Comparison of ENCODE assay signal across 8 cellular contexts in the genomic region with DNA sequence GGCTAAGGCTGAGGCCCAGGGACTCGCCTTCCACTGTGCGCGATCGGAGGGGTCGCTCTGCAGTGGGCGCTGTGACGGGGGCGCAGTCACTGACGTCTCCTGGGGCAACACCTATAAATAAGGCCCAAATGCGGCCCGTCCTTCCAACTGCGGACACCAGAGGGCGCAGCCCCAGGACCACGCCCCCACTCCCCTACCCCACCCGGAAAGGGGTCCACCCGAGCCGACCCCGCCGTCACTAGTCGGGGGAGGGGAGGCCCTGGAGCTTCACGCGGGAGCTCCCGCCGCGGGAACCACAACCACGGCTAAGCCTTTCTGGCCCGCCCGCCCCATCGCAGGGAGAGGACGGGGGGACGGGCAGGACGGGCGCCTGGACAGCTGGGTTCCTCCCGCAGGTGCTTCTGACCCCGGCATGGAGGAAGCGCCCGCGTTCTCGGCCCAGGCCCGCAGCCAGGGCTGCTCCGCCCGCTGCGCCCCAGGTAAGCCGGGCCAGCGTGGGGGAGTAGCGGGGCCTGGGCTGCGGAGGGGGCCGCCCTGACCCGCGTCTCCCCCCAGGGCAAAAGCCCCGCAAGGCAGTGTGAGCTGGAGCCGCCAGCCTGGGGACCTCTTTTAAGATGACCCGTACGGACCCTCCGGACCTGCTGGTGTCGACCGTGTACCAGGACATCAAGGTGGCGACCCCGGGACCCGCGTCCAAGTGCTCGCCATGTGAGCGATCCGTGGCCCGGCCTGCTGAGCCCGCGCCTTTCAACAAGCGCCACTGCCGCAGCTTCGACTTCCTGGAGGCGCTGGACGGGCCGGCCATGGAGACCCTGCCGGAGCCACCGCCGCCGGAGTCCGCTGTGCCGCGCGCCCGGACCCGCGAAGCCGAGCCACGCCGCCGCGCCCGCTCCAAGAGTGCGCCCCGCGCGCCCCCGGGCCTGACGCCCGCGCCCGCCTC. TPM values are rescaled to one million over a fixed set of nuclear protein-coding genes. Genes with fewer than 3 reads are reported as not detected.
DNase-seq lines count a peak whose midpoint lies in the region; ATAC-seq, FAIRE-seq and TF ChIP-seq lines count a peak whose summit lies in the region.
"Not testable (repeated sequence)": the region's sequence is repeated elsewhere in the genome, so short reads cannot be mapped to it uniquely, and the experiment has no call there.

No MANE protein-coding gene starts in this region.

- H4K20me1 ChIP-seq in HepG2 (ENCODE audit: insufficient read depth, low read length), result not testable (repeated sequence)

- TF ChIP-seq POLR2A in HepG2 (IDR thresholded peaks at IDR 0.05; ENCODE audit: insufficient read depth in 1 of 2, low read depth in 2 of 2, low read length in 2 of 2); thyroid gland (IDR thresholded peaks at IDR 0.05): not testable (repeated sequence)

- H3K9me3 ChIP-seq in HepG2 (ENCODE audit: low read length); thyroid gland: not testable (repeated sequence)

- not testable (repeated sequence) for ATAC-seq in HepG2

- TF ChIP-seq RAD21 in HepG2 (CRISPR knock-in tag; IDR thresholded peaks at IDR 0.05), result 0 out of 2 replicates have a peak, but pooled peaks have one; percentile 36

- BruUV-seq in HepG2 (replicated peaks; lab: Mats Ljungman, UMichigan), result not testable (repeated sequence)

- H3K79me2 ChIP-seq in HepG2 (ENCODE audit: insufficient read depth, low read length), result not testable (repeated sequence)

- H3K27me3 ChIP-seq in HepG2 (ENCODE audit: control insufficient read depth in 1 of 2, insufficient read depth in 2 of 2, low read length in 2 of 2); thyroid gland: not testable (repeated sequence)

- H3K9ac ChIP-seq in HepG2 (ENCODE audit: insufficient read depth, low read depth, low read length), result not testable (repeated sequence)

- CTCF ChIA-PET in HepG2 (lab: Yijun Ruan, JAX; ENCODE audit: low intra/inter-chr PET ratio, low total read pairs), result not testable (repeated sequence)

- peak; percentile 60 for DNase-seq in DMS53 (lab: John Stamatoyannopoulos, UW)
- DNase-seq in NCI-H1417 (lab: John Stamatoyannopoulos, UW), result peak in 2 of 3 experiments; percentile 27 to 34
- DNase-seq in activated gamma-delta T cell treated with Interleukin-2 at 50 U/mL for 16 hours, result peak; percentile 56
- DNase-seq in effector CD4-positive, alpha-beta T cell, result peak; percentile 41
- not testable (repeated sequence) for DNase-seq in HepG2 (ENCODE audit: low spot score)
- peak; percentile 65 for DNase-seq in stimulated activated CD4-positive, alpha-beta T cell treated with anti-CD3 and anti-CD28 coated beads, Interleukin-12 subunit alpha, Interleukin-12 subunit beta, amount 100 ng/mL, for 4 hours
- peak; percentile 40 to 41 for DNase-seq in thyroid gland

- WGBS in HepG2 (ENCODE audit: low lambda C conversion rate), result 97% methylated on average over 34 of the region's 99 CpGs
- 13 to 23% methylated on average over 8 to 27 of the region's 99 CpGs for WGBS in thyroid gland, 2 donors

- POLR2A ChIA-PET in HepG2 (lab: Yijun Ruan, JAX), result interaction anchor here (1.2 to 2.3 kb wide), 2 partner anchors 22 to 41 kb away, joined by 3 to 7 read pairs; partner anchors contain the start of gene EDF1

- FAIRE-seq in HepG2 (lab: Jason Lieb, UNC), result not testable (repeated sequence)

- in situ Hi-C loops in HepG2 (cut with HindIII; ENCODE audit: extremely low pct_ligation_motif_present, low pct_unique_long_range_greater_than_20kb), result loop anchor here (10.0 kb wide), 1 partner anchor 191 kb away; the partner anchor contains the start of gene FUT7

- peak overlapping the region; percentile 77 for H3K4me2 ChIP-seq in HepG2 (ENCODE audit: low read depth, low read length)

- peak overlapping the region; percentile 63 for H3K27ac ChIP-seq in HepG2 (ENCODE audit: extremely low read length, insufficient read depth, low read length)
- H3K27ac ChIP-seq in thyroid gland, result not testable (repeated sequence)

- not testable (repeated sequence) for H2AFZ ChIP-seq in HepG2 (ENCODE audit: low read length)

- intact Hi-C loops in HepG2 (cut with micrococcal nuclease; ENCODE audit: unreplicated experiment), result not testable (repeated sequence)
- intact Hi-C loops in thyroid gland (cut with DNase I), result loop anchor here (10.0 kb wide), 1 partner anchor 191 kb away; the partner anchor contains the start of gene FUT7

- TF ChIP-seq CTCF in WI38 (IDR thresholded peaks at IDR 0.05; ENCODE audit: low read depth, low read length) (peak; percentile 30; the same call in 1 of the 2 replicates), HepG2 (CRISPR knock-in tag; IDR thresholded peaks at IDR 0.05) (peak; percentile 79), thyroid gland (IDR thresholded peaks at IDR 0.05) (peak in 5 of 6 experiments; percentile 52 to 72 (median 63))

- H3K36me3 ChIP-seq in HepG2 (replicated peaks in 1 of 2; ENCODE audit: control insufficient read depth in 1 of 2, insufficient read depth in 2 of 2, low read length in 2 of 2); thyroid gland: not testable (repeated sequence)

- TF ChIP-seq EP300 in HepG2 (IDR thresholded peaks at IDR 0.05; ENCODE audit: low read depth in 2 of 2, low read length in 2 of 2); HepG2 (CRISPR knock-in tag; IDR thresholded peaks at IDR 0.05; ENCODE audit: borderline replicate concordance): not testable (repeated sequence)

- H3K4me1 ChIP-seq in HepG2 (ENCODE audit: insufficient read depth, low read length) (peaks cover 41% of the 10 kb centered on the region), thyroid gland (peaks cover 40 to 56% of the 10 kb centered on the region in 2 donors)

- not testable (repeated sequence) for H3K4me3 ChIP-seq in WI38 (ENCODE audit: low read depth, low read length); thyroid gland (replicated peaks in 1 of 3)
- peak overlapping the region; percentile 16 to 61 (median 58); a peak in 4 of 6 replicates for H3K4me3 ChIP-seq in HepG2 (replicated peaks in 1 of 3; ENCODE audit: insufficient read depth in 1 of 3, low read depth in 2 of 3, low read length in 3 of 3)

RNA-seq across cellular contexts. Expression of gene AJM1, which starts 1.8 kb away (rescaled TPM):
- total RNA-seq in HepG2 (2016; rRNA removed; fragmentation: Illumina TruSeq; extraction: Trizol) (0.48 and 1.1 TPM in 2 replicates), thyroid gland (1 to 10 TPM in 3 of 4 donors, under 1 TPM in 1; 0.83 to 4.7 (median 2.3) TPM)
- 0.61 and 0.71 TPM in 2 replicates for total RNA-seq in HepG2 (2016; cell fraction: cytosol; rRNA removed; fragmentation: Illumina TruSeq; extraction: Trizol; ENCODE audit: low read depth)
- total RNA-seq in HepG2 (2016; cell fraction: insoluble cytoplasmic fraction; rRNA removed; fragmentation: Illumina TruSeq; extraction: Trizol), result 0.30 and 1.00 TPM in 2 replicates
- 0.59 and 0.90 TPM in 2 replicates for total RNA-seq in HepG2 (2016; cell fraction: membrane; rRNA removed; fragmentation: Illumina TruSeq; extraction: Trizol)
- 1.0 TPM in 2 replicates for total RNA-seq in HepG2 (2016; cell fraction: nucleus; rRNA removed; fragmentation: Illumina TruSeq; extraction: Trizol)
- polyA plus RNA-seq in HepG2 (2011; rRNA removed), result 1.2 and 1.4 TPM in 2 replicates
- 0.45 and 0.97 TPM in 2 replicates for polyA plus RNA-seq in HepG2 (2011; cell fraction: cytosol; rRNA removed)
- polyA plus RNA-seq in HepG2 (2011; cell fraction: nucleus; rRNA removed), result 22.1 and 27.9 TPM in 2 replicates
- polyA plus RNA-seq in HepG2 (2012), result 2.2 TPM in 2 replicates
- polyA plus RNA-seq in HepG2 (2016; cell fraction: cytosol; fragmentation: Illumina TruSeq; extraction: Trizol; ENCODE audit: low read depth), result 0.40 and 0.78 TPM in 2 replicates
- 0.61 and 0.74 TPM in 2 replicates for polyA plus RNA-seq in HepG2 (2016; cell fraction: insoluble cytoplasmic fraction; fragmentation: Illumina TruSeq; extraction: Trizol; ENCODE audit: low read depth)
- polyA plus RNA-seq in HepG2 (2016; cell fraction: membrane; fragmentation: Illumina TruSeq; extraction: Trizol; ENCODE audit: low read depth), result 0.52 and 0.76 TPM in 2 replicates
- 4.1 and 4.6 TPM in 2 replicates for polyA plus RNA-seq in HepG2 (2016; cell fraction: nucleus; fragmentation: Illumina TruSeq; extraction: Trizol; ENCODE audit: insufficient read depth, low read depth)
- 0.77 and 1.1 TPM in 2 replicates for polyA minus RNA-seq in HepG2 (2011; rRNA and poly(A)+ RNA removed; ENCODE audit: low replicate concordance)
- 1.5 and 1.8 TPM in 2 replicates for polyA minus RNA-seq in HepG2 (2011; cell fraction: cytosol; rRNA and poly(A)+ RNA removed)
- polyA minus RNA-seq in HepG2 (2011; cell fraction: nucleus; rRNA and poly(A)+ RNA removed), result 3.0 and 3.3 TPM in 2 replicates

RNA-seq across cellular contexts. Expression of gene PHPT1, which starts 5.1 kb away (rescaled TPM):
- total RNA-seq in HepG2 (2016; rRNA removed; fragmentation: Illumina TruSeq; extraction: Trizol) (155 and 192 TPM in 2 replicates), thyroid gland (100 to 1,000 TPM in 2 of 4 donors, 10 to 100 TPM in 2; 79.4 to 174 (median 115) TPM)
- 102 and 115 TPM in 2 replicates for total RNA-seq in HepG2 (2016; cell fraction: cytosol; rRNA removed; fragmentation: Illumina TruSeq; extraction: Trizol; ENCODE audit: low read depth)
- 166 and 201 TPM in 2 replicates for total RNA-seq in HepG2 (2016; cell fraction: insoluble cytoplasmic fraction; rRNA removed; fragmentation: Illumina TruSeq; extraction: Trizol)
- 119 and 147 TPM in 2 replicates for total RNA-seq in HepG2 (2016; cell fraction: membrane; rRNA removed; fragmentation: Illumina TruSeq; extraction: Trizol)
- total RNA-seq in HepG2 (2016; cell fraction: nucleus; rRNA removed; fragmentation: Illumina TruSeq; extraction: Trizol), result 76.8 and 86.8 TPM in 2 replicates
- polyA plus RNA-seq in HepG2 (2011; rRNA removed), result 184 and 189 TPM in 2 replicates
- polyA plus RNA-seq in HepG2 (2011; cell fraction: cytosol; rRNA removed), result 184 and 289 TPM in 2 replicates
- 352 and 483 TPM in 2 replicates for polyA plus RNA-seq in HepG2 (2011; cell fraction: nucleus; rRNA removed)
- 109 and 121 TPM in 2 replicates for polyA plus RNA-seq in HepG2 (2012)
- polyA plus RNA-seq in HepG2 (2016; cell fraction: cytosol; fragmentation: Illumina TruSeq; extraction: Trizol; ENCODE audit: low read depth), result 97.4 and 122 TPM in 2 replicates
- polyA plus RNA-seq in HepG2 (2016; cell fraction: insoluble cytoplasmic fraction; fragmentation: Illumina TruSeq; extraction: Trizol; ENCODE audit: low read depth), result 136 and 146 TPM in 2 replicates
- polyA plus RNA-seq in HepG2 (2016; cell fraction: membrane; fragmentation: Illumina TruSeq; extraction: Trizol; ENCODE audit: low read depth), result 95.2 and 109 TPM in 2 replicates
- 167 and 176 TPM in 2 replicates for polyA plus RNA-seq in HepG2 (2016; cell fraction: nucleus; fragmentation: Illumina TruSeq; extraction: Trizol; ENCODE audit: insufficient read depth, low read depth)
- 32.0 and 34.3 TPM in 2 replicates for polyA minus RNA-seq in HepG2 (2011; rRNA and poly(A)+ RNA removed; ENCODE audit: low replicate concordance)
- polyA minus RNA-seq in HepG2 (2011; cell fraction: cytosol; rRNA and poly(A)+ RNA removed), result 21.5 and 26.7 TPM in 2 replicates
- 33.4 and 39.9 TPM in 2 replicates for polyA minus RNA-seq in HepG2 (2011; cell fraction: nucleus; rRNA and poly(A)+ RNA removed)

RNA-seq across cellular contexts. Expression of gene MAMDC4, which starts 8.1 kb away (rescaled TPM):
- total RNA-seq in HepG2 (2016; rRNA removed; fragmentation: Illumina TruSeq; extraction: Trizol) (1.2 and 6.0 TPM in 2 replicates), thyroid gland (10 to 100 TPM in 2 of 4 donors, 1 to 10 TPM in 2; 4.1 to 20.4 (median 9.0) TPM)
- 1.7 and 2.2 TPM in 2 replicates for total RNA-seq in HepG2 (2016; cell fraction: cytosol; rRNA removed; fragmentation: Illumina TruSeq; extraction: Trizol; ENCODE audit: low read depth)
- 1.0 and 7.5 TPM in 2 replicates for total RNA-seq in HepG2 (2016; cell fraction: insoluble cytoplasmic fraction; rRNA removed; fragmentation: Illumina TruSeq; extraction: Trizol)
- 0.83 and 1.1 TPM in 2 replicates for total RNA-seq in HepG2 (2016; cell fraction: membrane; rRNA removed; fragmentation: Illumina TruSeq; extraction: Trizol)
- total RNA-seq in HepG2 (2016; cell fraction: nucleus; rRNA removed; fragmentation: Illumina TruSeq; extraction: Trizol), result 7.7 and 10.7 TPM in 2 replicates
- 6.8 and 7.9 TPM in 2 replicates for polyA plus RNA-seq in HepG2 (2011; rRNA removed)
- polyA plus RNA-seq in HepG2 (2011; cell fraction: cytosol; rRNA removed), result 1.2 and 2.6 TPM in 2 replicates
- 170 and 232 TPM in 2 replicates for polyA plus RNA-seq in HepG2 (2011; cell fraction: nucleus; rRNA removed)
- 6.5 and 6.7 TPM in 2 replicates for polyA plus RNA-seq in HepG2 (2012)
- 0.48 and 0.49 TPM in 2 replicates for polyA plus RNA-seq in HepG2 (2016; cell fraction: cytosol; fragmentation: Illumina TruSeq; extraction: Trizol; ENCODE audit: low read depth)
- 1.2 and 1.3 TPM in 2 replicates for polyA plus RNA-seq in HepG2 (2016; cell fraction: insoluble cytoplasmic fraction; fragmentation: Illumina TruSeq; extraction: Trizol; ENCODE audit: low read depth)
- 0.57 and 0.68 TPM in 2 replicates for polyA plus RNA-seq in HepG2 (2016; cell fraction: membrane; fragmentation: Illumina TruSeq; extraction: Trizol; ENCODE audit: low read depth)
- polyA plus RNA-seq in HepG2 (2016; cell fraction: nucleus; fragmentation: Illumina TruSeq; extraction: Trizol; ENCODE audit: insufficient read depth, low read depth), result 32.1 and 33.9 TPM in 2 replicates
- 0.96 and 2.4 TPM in 2 replicates for polyA minus RNA-seq in HepG2 (2011; rRNA and poly(A)+ RNA removed; ENCODE audit: low replicate concordance)
- polyA minus RNA-seq in HepG2 (2011; cell fraction: cytosol; rRNA and poly(A)+ RNA removed), result 0.69 and 1.2 TPM in 2 replicates
- polyA minus RNA-seq in HepG2 (2011; cell fraction: nucleus; rRNA and poly(A)+ RNA removed), result 8.8 and 10.9 TPM in 2 replicates

RNA-seq across cellular contexts. Expression of gene EDF1, which starts 22.0 kb away (rescaled TPM):
- total RNA-seq in HepG2 (2016; rRNA removed; fragmentation: Illumina TruSeq; extraction: Trizol) (379 and 474 TPM in 2 replicates), thyroid gland (100 to 1,000 TPM; 339 to 591 (median 526) TPM)
- total RNA-seq in HepG2 (2016; cell fraction: cytosol; rRNA removed; fragmentation: Illumina TruSeq; extraction: Trizol; ENCODE audit: low read depth), result 152 and 180 TPM in 2 replicates
- total RNA-seq in HepG2 (2016; cell fraction: insoluble cytoplasmic fraction; rRNA removed; fragmentation: Illumina TruSeq; extraction: Trizol), result 390 and 529 TPM in 2 replicates
- 186 and 193 TPM in 2 replicates for total RNA-seq in HepG2 (2016; cell fraction: membrane; rRNA removed; fragmentation: Illumina TruSeq; extraction: Trizol)
- 157 and 160 TPM in 2 replicates for total RNA-seq in HepG2 (2016; cell fraction: nucleus; rRNA removed; fragmentation: Illumina TruSeq; extraction: Trizol)
- 235 and 269 TPM in 2 replicates for polyA plus RNA-seq in HepG2 (2011; rRNA removed)
- polyA plus RNA-seq in HepG2 (2011; cell fraction: cytosol; rRNA removed), result 392 and 430 TPM in 2 replicates
- polyA plus RNA-seq in HepG2 (2011; cell fraction: nucleus; rRNA removed), result 129 and 177 TPM in 2 replicates
- 257 and 326 TPM in 2 replicates for polyA plus RNA-seq in HepG2 (2012)
- 191 and 202 TPM in 2 replicates for polyA plus RNA-seq in HepG2 (2016; cell fraction: cytosol; fragmentation: Illumina TruSeq; extraction: Trizol; ENCODE audit: low read depth)
- polyA plus RNA-seq in HepG2 (2016; cell fraction: insoluble cytoplasmic fraction; fragmentation: Illumina TruSeq; extraction: Trizol; ENCODE audit: low read depth), result 553 and 620 TPM in 2 replicates
- 198 and 200 TPM in 2 replicates for polyA plus RNA-seq in HepG2 (2016; cell fraction: membrane; fragmentation: Illumina TruSeq; extraction: Trizol; ENCODE audit: low read depth)
- polyA plus RNA-seq in HepG2 (2016; cell fraction: nucleus; fragmentation: Illumina TruSeq; extraction: Trizol; ENCODE audit: insufficient read depth, low read depth), result 307 and 322 TPM in 2 replicates
- polyA minus RNA-seq in HepG2 (2011; rRNA and poly(A)+ RNA removed; ENCODE audit: low replicate concordance), result 34.3 and 99.7 TPM in 2 replicates
- polyA minus RNA-seq in HepG2 (2011; cell fraction: cytosol; rRNA and poly(A)+ RNA removed), result 87.8 and 91.0 TPM in 2 replicates
- polyA minus RNA-seq in HepG2 (2011; cell fraction: nucleus; rRNA and poly(A)+ RNA removed), result 84.2 and 94.6 TPM in 2 replicates

RNA-seq across cellular contexts. Expression of gene RABL6, which starts 36.3 kb away (rescaled TPM):
- 66.4 and 81.5 TPM in 2 replicates for total RNA-seq in HepG2 (2016; rRNA removed; fragmentation: Illumina TruSeq; extraction: Trizol)
- 37.0 and 38.7 TPM in 2 replicates for total RNA-seq in HepG2 (2016; cell fraction: cytosol; rRNA removed; fragmentation: Illumina TruSeq; extraction: Trizol; ENCODE audit: low read depth)
- total RNA-seq in HepG2 (2016; cell fraction: insoluble cytoplasmic fraction; rRNA removed; fragmentation: Illumina TruSeq; extraction: Trizol), result 54.7 and 84.6 TPM in 2 replicates
- total RNA-seq in HepG2 (2016; cell fraction: membrane; rRNA removed; fragmentation: Illumina TruSeq; extraction: Trizol), result 88.7 and 91.1 TPM in 2 replicates
- total RNA-seq in HepG2 (2016; cell fraction: nucleus; rRNA removed; fragmentation: Illumina TruSeq; extraction: Trizol), result 50.3 and 58.9 TPM in 2 replicates
- 125 and 139 TPM in 2 replicates for polyA plus RNA-seq in HepG2 (2011; rRNA removed)
- 72.4 and 105 TPM in 2 replicates for polyA plus RNA-seq in HepG2 (2011; cell fraction: cytosol; rRNA removed)
- 222 and 282 TPM in 2 replicates for polyA plus RNA-seq in HepG2 (2011; cell fraction: nucleus; rRNA removed)
- 114 and 126 TPM in 2 replicates for polyA plus RNA-seq in HepG2 (2012)
- polyA plus RNA-seq in HepG2 (2016; cell fraction: cytosol; fragmentation: Illumina TruSeq; extraction: Trizol; ENCODE audit: low read depth), result 45.2 and 45.6 TPM in 2 replicates
- polyA plus RNA-seq in HepG2 (2016; cell fraction: insoluble cytoplasmic fraction; fragmentation: Illumina TruSeq; extraction: Trizol; ENCODE audit: low read depth), result 68.3 and 84.3 TPM in 2 replicates
- polyA plus RNA-seq in HepG2 (2016; cell fraction: membrane; fragmentation: Illumina TruSeq; extraction: Trizol; ENCODE audit: low read depth), result 80.1 and 85.2 TPM in 2 replicates
- 135 and 137 TPM in 2 replicates for polyA plus RNA-seq in HepG2 (2016; cell fraction: nucleus; fragmentation: Illumina TruSeq; extraction: Trizol; ENCODE audit: insufficient read depth, low read depth)
- 117 and 139 TPM in 2 replicates for polyA minus RNA-seq in HepG2 (2011; rRNA and poly(A)+ RNA removed; ENCODE audit: low replicate concordance)
- polyA minus RNA-seq in HepG2 (2011; cell fraction: cytosol; rRNA and poly(A)+ RNA removed), result 60.1 and 64.7 TPM in 2 replicates
- polyA minus RNA-seq in HepG2 (2011; cell fraction: nucleus; rRNA and poly(A)+ RNA removed), result 67.3 and 68.4 TPM in 2 replicates
- total RNA-seq in thyroid gland, result 10 to 100 TPM; 59.8 to 84.0 (median 62.2) TPM
